Comparison of ENCODE assay signal across 12 cellular contexts in the genomic region with DNA sequence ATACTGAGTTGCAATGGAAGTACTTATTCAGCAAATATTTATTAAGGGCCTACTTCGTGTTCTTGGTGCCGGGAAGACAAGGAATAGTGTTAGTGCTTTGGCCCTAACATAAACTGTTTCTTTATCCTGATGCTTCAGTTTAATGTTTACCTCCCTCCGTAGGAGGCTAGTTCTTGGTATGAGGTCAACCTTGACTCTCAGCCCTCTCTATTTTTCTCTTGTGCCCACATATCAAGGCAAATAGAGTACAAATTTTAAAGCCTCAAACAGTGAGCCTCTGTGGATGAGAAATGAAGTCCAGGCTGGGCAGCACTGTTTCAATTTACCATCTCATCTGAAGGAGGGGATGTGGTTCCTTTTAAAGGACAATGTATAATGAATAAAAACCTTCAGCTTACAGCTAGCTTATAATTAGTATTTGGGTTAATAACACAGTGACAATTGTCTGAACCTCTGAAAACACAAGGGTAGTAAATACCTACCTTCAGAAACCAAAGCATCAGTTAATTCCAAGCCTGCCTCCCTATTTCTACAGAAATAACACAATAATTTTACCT.
DNase-seq lines count a peak whose midpoint lies in the region; ATAC-seq and TF ChIP-seq lines count a peak whose summit lies in the region.
"Had no signal": no experiment of that assay in that cellular context is flagged by ENCODE, and none has a peak within 500 bp of the region (broad histone marks: within the 10 kb centered on the region; RNA-seq: fewer than 3 reads in every experiment).

No MANE protein-coding gene starts in this region.

- H3K9ac ChIP-seq in IMR-90 (ENCODE audit: low read depth, low read length) = no peak overlapping the region
- H3K9ac ChIP-seq in MM.1S (ENCODE audit: low read length) = no peak overlapping the region

- no peak overlapping the region for H3K4ac ChIP-seq in IMR-90 (ENCODE audit: low read depth, low read length)

- H2AFZ ChIP-seq in IMR-90 (replicated peaks; ENCODE audit: low read length, poor library complexity) = no peak overlapping the region
- no peak overlapping the region for H2AFZ ChIP-seq in MM.1S (ENCODE audit: low read length)

- H2BK5ac ChIP-seq in IMR-90 (ENCODE audit: low read depth, low read length, poor library complexity, severe bottlenecking) = peak overlapping the region; percentile 10

- peaks cover 10% of the 10 kb centered on the region for H3K4me1 ChIP-seq in IMR-90 (ENCODE audit: control insufficient read depth, insufficient read depth, low read length)
- H3K4me1 ChIP-seq in stomach = peaks cover 16 to 65% (median 44%) of the 10 kb centered on the region in 4 donors
- H3K4me1 ChIP-seq in MM.1S (ENCODE audit: low read length) = no peaks in the 10 kb centered on the region

- ATAC-seq in GM21381 (IDR thresholded peaks at IDR 0.05; ENCODE audit: unreplicated experiment) (peak; percentile 55), IMR-90 (ENCODE audit: low read depth) (peak; percentile 19), GM21528 (IDR thresholded peaks at IDR 0.05; ENCODE audit: low FRiP score, unreplicated experiment) (no peak)
- ATAC-seq: stimulated activated effector memory CD8-positive, alpha-beta T cell treated with anti-CD3 and anti-CD28 coated beads, Interleukin-12 subunit alpha, Interleukin-12 subunit beta, amount 100 ng/mL, for 72 hours had no signal

- dilution Hi-C loops in IMR-90 (cut with HindIII; ENCODE audit: low sequenced_read_pairs, unreplicated experiment) = no loop called here

- H3K23ac ChIP-seq in IMR-90 (ENCODE audit: low read depth, low read length) = peak overlapping the region; percentile 44; the same call in 1 of the 2 replicates

- H4K20me1 ChIP-seq in IMR-90 (ENCODE audit: insufficient read depth, low read length) (peaks cover 25% of the 10 kb centered on the region), MM.1S (ENCODE audit: insufficient read depth, low read length) (no peaks in the 10 kb centered on the region)

- H3K14ac ChIP-seq in IMR-90 (replicated peaks; ENCODE audit: low read depth, low read length) = peak overlapping the region; percentile 42

- intact Hi-C loops in IMR-90 (cut with micrococcal nuclease) (no loop called here), stomach (cut with DNase I; ENCODE audit: low total_unique reads) (no loop called here)

- no peaks in the 10 kb centered on the region for H3K79me2 ChIP-seq in MM.1S (ENCODE audit: low read length)

- H3K9me3 ChIP-seq in IMR-90 (ENCODE audit: control insufficient read depth, insufficient read depth, low read length) (no peaks in the 10 kb centered on the region), stomach (no peaks in the 10 kb centered on the region), MM.1S (replicated peaks; ENCODE audit: insufficient read depth, low read length) (no peaks in the 10 kb centered on the region)

- H2BK15ac ChIP-seq in IMR-90 (ENCODE audit: low read depth, low read length) = no peak overlapping the region

- H3K36me3 ChIP-seq in IMR-90 (ENCODE audit: control insufficient read depth, insufficient read depth, low read length) (0 out of 2 replicates have a peak, but pooled peaks cover 1% of the 10 kb centered on the region), stomach (no peaks in the 10 kb centered on the region), MM.1S (replicated peaks; ENCODE audit: insufficient read depth, low read length) (no peaks in the 10 kb centered on the region)

- no TSS peak for BruUV-seq in IMR-90 (replicated peaks; lab: Mats Ljungman, UMichigan)

- H3K4me3 ChIP-seq in IMR-90 (ENCODE audit: insufficient read depth, low read depth, low read length) (no peak overlapping the region), stomach (no peak overlapping the region), MM.1S (ENCODE audit: low read length) (no peak overlapping the region)

- H3K4me2 ChIP-seq in IMR-90 (ENCODE audit: low read depth, low read length) (peak overlapping the region; percentile 20; the same call in 1 of the 2 replicates), MM.1S (ENCODE audit: low read depth, low read length) (no peak overlapping the region)

- no peak overlapping the region for H3K18ac ChIP-seq in IMR-90 (ENCODE audit: low read depth, low read length)

- no peaks in the 10 kb centered on the region for H3F3A ChIP-seq in MM.1S (ENCODE audit: insufficient read depth, low read length)

- TF ChIP-seq POLR2A in IMR-90 (IDR thresholded peaks at IDR 0.05; ENCODE audit: low read depth, low read length) (no peak), stomach (IDR thresholded peaks at IDR 0.05) (no peak)

- no peak for TF ChIP-seq RAD21 in IMR-90 (IDR thresholded peaks at IDR 0.05; ENCODE audit: low read length)

- in situ Hi-C loops in IMR-90 (cut with MboI; ENCODE audit: low sequenced_read_pairs) = no loop called here

- H2AK9ac ChIP-seq in IMR-90 (replicated peaks; ENCODE audit: low read depth, low read length, poor library complexity) = no peak overlapping the region

- no peak overlapping the region for H2BK120ac ChIP-seq in IMR-90 (ENCODE audit: low read depth, low read length)

- no peak overlapping the region for H3K56ac ChIP-seq in IMR-90 (ENCODE audit: extremely low read depth, insufficient read depth, low read length)

- H2AK5ac ChIP-seq in IMR-90 (ENCODE audit: low read depth, low read length) = no peak overlapping the region

- no peak overlapping the region for H2BK20ac ChIP-seq in IMR-90 (ENCODE audit: low read depth, low read length)

- TF ChIP-seq CTCF in IMR-90 (conservative IDR thresholded peaks at IDR 0.05; ENCODE audit: low read depth, low read length) = no peak
- no peak for TF ChIP-seq CTCF in stomach (IDR thresholded peaks at IDR 0.05)
- TF ChIP-seq CTCF in MM.1S (IDR thresholded peaks at IDR 0.05; ENCODE audit: low read length) = no peak

- no peak overlapping the region for H3K27ac ChIP-seq in IMR-90 (ENCODE audit: insufficient read depth, low read length)
- H3K27ac ChIP-seq in stomach = peak overlapping the region in 4 of 5 donors; percentile 3 to 69 (median 40)
- no peak overlapping the region for H3K27ac ChIP-seq in MM.1S (ENCODE audit: low read length)

- H3K27me3 ChIP-seq in IMR-90 (ENCODE audit: control insufficient read depth, insufficient read depth, low read length) = no peaks in the 10 kb centered on the region
- H3K27me3 ChIP-seq in stomach = no peaks in the 10 kb centered on the region
- H3K27me3 ChIP-seq in MM.1S (replicated peaks; ENCODE audit: insufficient read depth, low read length) = no peaks in the 10 kb centered on the region

- no peak overlapping the region for H4K5ac ChIP-seq in IMR-90 (ENCODE audit: low read depth, low read length)

- peaks cover 21 to 62% of the 10 kb centered on the region in 2 experiments for H3K79me1 ChIP-seq in IMR-90 (ENCODE audit: low read depth in 1 of 2, low read length in 2 of 2)

- no CpG with 5 or more reads among the region's 3 CpGs for WGBS in IMR-90 (ENCODE audit: extremely low coverage in 2 of 2, insufficient read length in 1 of 2), 2 experiments
- WGBS in stomach, 5 donors = 19 to 37% (median 25%) methylated on average over 3 of the region's 3 CpGs

- no peaks in the 10 kb centered on the region for H3K9me2 ChIP-seq in MM.1S (replicated peaks; ENCODE audit: insufficient read depth, low read length)

- DNase-seq in IMR-90 (no peak), kidney glomerular epithelial cell (lab: John Stamatoyannopoulos, UW) (peak; percentile 51), stomach (no peak), MM.1S (no peak), GM03348 (ENCODE audit: low spot score) (no peak)
- no peak for DNase-seq in activated naive CD4-positive, alpha-beta T cell treated with Interleukin-2 at 50 U/mL for 16 hours
- DNase-seq: NCI-H748 treated with DMSO at 0.1 percent for 48 hours, right cardiac atrium, T-helper 9 cell had no signal

- H3K9me1 ChIP-seq in IMR-90 (ENCODE audit: insufficient read depth, low read length) = 0 out of 2 replicates have a peak, but pooled peaks cover 3% of the 10 kb centered on the region

- POLR2A ChIA-PET in IMR-90 (lab: Charles Lee; ENCODE audit: unreplicated experiment) = no interaction called here

- no peak for TF ChIP-seq EP300 in stomach (IDR thresholded peaks at IDR 0.05)

- CTCF ChIA-PET in IMR-90 (lab: Yijun Ruan, JAX) = interaction anchor here (0.9 kb wide), 1 partner anchor 13 kb away, joined by 3 read pairs; no protein-coding TSS in a partner anchor

- no peak overlapping the region for H4K91ac ChIP-seq in IMR-90 (ENCODE audit: insufficient read depth, low read depth, low read length)

- 0 out of 4 replicates have a peak overlapping the region, but pooled peaks of 1 of the 2 experiments have one; percentile 29 for H4K8ac ChIP-seq in IMR-90 (ENCODE audit: low read depth in 2 of 2, low read length in 2 of 2)

TF ChIP-seq in IMR-90, 13 proteins besides CTCF, POLR2A, EP300 and RAD21:
- TF ChIP-seq CHD1 (IDR thresholded peaks at IDR 0.05; ENCODE audit: low read depth, low read length) = no peak
- TF ChIP-seq SMC3 (IDR thresholded peaks at IDR 0.05; ENCODE audit: low read depth, low read length) = no peak
- TF ChIP-seq MAFK (IDR thresholded peaks at IDR 0.05; ENCODE audit: low read depth, low read length) = 0 out of 2 replicates have a peak, but pooled peaks have one; percentile 21

Comparison
In these comparisons a context has a peak if more than half of its experiments do, and no peak if none do; other contexts are left out.
1. H3K27ac ChIP-seq: peak in stomach (4 of 5); none in IMR-90 (single experiment) and MM.1S (single experiment).